Comparison of ENCODE assay signal across 8 cellular contexts in the genomic region with DNA sequence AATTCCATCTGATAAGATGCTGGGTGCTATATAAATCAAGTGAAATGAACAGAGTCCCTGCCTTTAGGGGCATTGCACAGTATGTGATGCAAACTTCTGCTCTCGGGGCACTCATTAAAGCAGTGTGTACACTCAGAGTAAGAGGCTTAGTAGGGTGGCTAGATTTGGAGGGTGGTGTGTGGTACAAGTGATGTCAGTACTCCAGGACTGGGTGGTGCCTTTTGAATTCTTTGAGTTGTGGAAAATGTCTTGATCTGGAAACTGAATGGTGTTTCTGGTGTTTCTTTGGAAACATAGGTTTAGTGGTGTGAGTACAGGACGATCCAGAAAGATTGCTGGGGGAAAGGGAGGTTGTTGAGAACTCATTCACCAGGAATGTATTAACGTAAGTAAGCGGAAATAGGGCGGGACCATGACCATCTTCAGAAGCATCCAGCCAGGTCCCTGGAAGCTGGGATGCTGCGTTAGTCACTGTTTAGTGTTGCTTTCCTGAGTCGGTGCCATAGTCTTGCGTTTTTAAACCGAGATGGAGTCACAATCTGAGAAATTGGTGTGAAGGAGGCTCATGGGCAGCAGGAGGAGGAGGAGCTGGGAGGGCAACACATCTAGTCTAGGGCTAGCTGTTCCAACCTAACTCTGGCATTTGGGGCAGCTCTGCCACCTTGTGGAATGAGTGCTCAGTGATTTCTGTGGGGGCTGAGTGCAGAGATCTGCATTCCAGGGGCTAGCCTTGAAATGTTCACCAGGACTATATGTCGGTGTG.
A peak's percentile ranks its signal among the peaks of the same experiment; 100 is the strongest.
DNase-seq lines count a peak whose midpoint lies in the region; ATAC-seq and TF ChIP-seq lines count a peak whose summit lies in the region.

No MANE protein-coding gene starts in this region.

- H3K4me1 ChIP-seq in smooth muscle cell (ENCODE audit: low read depth): no peaks in the 10 kb centered on the region

- ATAC-seq in HG03045 (IDR thresholded peaks at IDR 0.05; ENCODE audit: unreplicated experiment): no peak
- ATAC-seq in HG02970 (IDR thresholded peaks at IDR 0.05; ENCODE audit: low FRiP score, unreplicated experiment): no peak

- H3K27ac ChIP-seq in brain microvascular endothelial cell (peak overlapping the region; percentile 96), smooth muscle cell (ENCODE audit: low read depth) (peak overlapping the region; percentile 97)

- H3F3A ChIP-seq in smooth muscle cell (ENCODE audit: low read depth): peaks cover 7% of the 10 kb centered on the region

- no peaks in the 10 kb centered on the region for H3K36me3 ChIP-seq in brain microvascular endothelial cell (replicated peaks)
- no peaks in the 10 kb centered on the region for H3K36me3 ChIP-seq in smooth muscle cell (ENCODE audit: low read depth)

- H3K4me3 ChIP-seq in GM12864 (ENCODE audit: low read depth, low read length) (no peak overlapping the region), brain microvascular endothelial cell (ENCODE audit: low read depth, low read length) (peak overlapping the region; percentile 31), smooth muscle cell (no peak overlapping the region)

- no peaks in the 10 kb centered on the region for H4K20me1 ChIP-seq in smooth muscle cell (ENCODE audit: low read depth)

- H3K79me2 ChIP-seq in smooth muscle cell (ENCODE audit: low read depth): no peaks in the 10 kb centered on the region

- no peaks in the 10 kb centered on the region for H3K27me3 ChIP-seq in brain microvascular endothelial cell (replicated peaks)
- H3K27me3 ChIP-seq in smooth muscle cell (ENCODE audit: low read depth): no peaks in the 10 kb centered on the region

- no peaks in the 10 kb centered on the region for H3K9me3 ChIP-seq in smooth muscle cell (replicated peaks; ENCODE audit: low read depth)

- peak overlapping the region; percentile 90 for H3K9ac ChIP-seq in smooth muscle cell (ENCODE audit: low read depth)

- no peak overlapping the region for H2AFZ ChIP-seq in smooth muscle cell (ENCODE audit: low read depth)

- TF ChIP-seq CTCF in GM12864 (IDR thresholded peaks at IDR 0.05; ENCODE audit: low read depth, low read length, missing control alignments): peak; percentile 67
- peak; percentile 81 for TF ChIP-seq CTCF in brain microvascular endothelial cell (IDR thresholded peaks at IDR 0.05; ENCODE audit: low read depth, low read length, missing control alignments)
- peak; percentile 55 for TF ChIP-seq CTCF in smooth muscle cell (IDR thresholded peaks at IDR 0.05; ENCODE audit: borderline replicate concordance, insufficient read depth, poor library complexity, severe bottlenecking)

- WGBS in smooth muscle cell (ENCODE audit: low lambda C conversion rate): 11% methylated on average over 10 of the region's 10 CpGs

- in situ Hi-C loops in brain microvascular endothelial cell (cut with HindIII; ENCODE audit: low pct_ligation_motif_present, low sequenced_read_pairs): loop anchor here (25.0 kb wide), 1 partner anchor 147 kb away; the partner anchor contains the start of gene RBM39

- peak overlapping the region; percentile 73 for H3K4me2 ChIP-seq in smooth muscle cell

- DNase-seq in GM12864 (ENCODE audit: low read depth) (peak; percentile 18), NCI-H146 (lab: John Stamatoyannopoulos, UW) (peak; percentile 55), UCSD-AML1 (lab: John Stamatoyannopoulos, UW; ENCODE audit: unreplicated experiment) (peak; percentile 63), brain microvascular endothelial cell (peak; percentile 100), iPS-NIHi7 (ENCODE audit: extremely low spot score) (peak; percentile 85), smooth muscle cell (lab: John Stamatoyannopoulos, UW; ENCODE audit: unreplicated experiment) (peak; percentile 16)

Comparison
In these comparisons a context has a peak if more than half of its experiments do, and no peak if none do; other contexts are left out.
1. DNase-seq: peak in every context shown above with its lines; median percentile 100 in brain microvascular endothelial cell; 85 in iPS-NIHi7; 63 in UCSD-AML1; 55 in NCI-H146; 18 in GM12864; 16 in smooth muscle cell.